ENCODE assay signal across 2 cellular contexts in the genomic region with DNA sequence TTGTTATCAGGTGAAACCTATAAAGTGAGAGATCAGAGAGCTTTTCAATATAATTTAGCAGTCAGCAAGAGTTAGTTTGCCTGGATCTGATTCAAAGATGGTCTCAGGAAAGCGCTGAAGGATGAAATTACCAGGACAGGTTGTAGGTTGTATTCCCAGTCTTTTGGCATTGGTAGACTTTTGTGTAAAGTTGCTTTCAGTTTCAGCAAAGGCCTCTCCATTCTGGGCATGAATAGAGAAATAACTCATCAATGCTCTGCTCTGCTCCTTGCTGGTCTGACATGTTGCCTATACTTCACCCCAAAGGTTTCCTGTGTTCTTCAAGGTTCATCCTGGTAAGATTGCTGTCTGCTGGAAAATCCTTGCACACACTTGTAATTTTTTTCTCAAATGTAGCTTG.
A peak's percentile ranks its signal among the peaks of the same experiment; 100 is the strongest.
TF ChIP-seq lines count a peak whose summit lies in the region.

No MANE protein-coding gene starts in this region.

TF ChIP-seq in liver, 16 proteins besides CTCF, POLR2A, EP300 and RAD21:
- peak; percentile 1 for TF ChIP-seq MAX (IDR thresholded peaks at IDR 0.05)
- TF ChIP-seq GABPA (IDR thresholded peaks at IDR 0.05 in 1 of 2, conservative IDR thresholded peaks at IDR 0.05 in 1 of 2) = no peak
TF ChIP-seq in liver: peak in this region for 1.

TF ChIP-seq in HepG2, 621 proteins besides CTCF, POLR2A, EP300 and RAD21:
- TF ChIP-seq MLX (CRISPR knock-in tag; IDR thresholded peaks at IDR 0.05) = no peak
- TF ChIP-seq TCF7 (IDR thresholded peaks at IDR 0.05; ENCODE audit: low read depth) = no peak
- TF ChIP-seq HNRNPK (IDR thresholded peaks at IDR 0.05; ENCODE audit: low read depth, low read length, poor library complexity, severe bottlenecking) = no peak
- TF ChIP-seq SRSF4 (IDR thresholded peaks at IDR 0.05; ENCODE audit: low read depth, low read length, poor library complexity, severe bottlenecking) = no peak
- no peak for TF ChIP-seq ATF2 (CRISPR knock-in tag; IDR thresholded peaks at IDR 0.05)
- TF ChIP-seq NFIB (CRISPR knock-in tag; IDR thresholded peaks at IDR 0.05; ENCODE audit: borderline replicate concordance) = no peak
- TF ChIP-seq ASH2L (IDR thresholded peaks at IDR 0.05; ENCODE audit: insufficient read length, low read depth, low read length) = no peak
- no peak for TF ChIP-seq ARHGAP35 (CRISPR knock-in tag; IDR thresholded peaks at IDR 0.05; ENCODE audit: borderline replicate concordance)
- TF ChIP-seq, protein P1, sequence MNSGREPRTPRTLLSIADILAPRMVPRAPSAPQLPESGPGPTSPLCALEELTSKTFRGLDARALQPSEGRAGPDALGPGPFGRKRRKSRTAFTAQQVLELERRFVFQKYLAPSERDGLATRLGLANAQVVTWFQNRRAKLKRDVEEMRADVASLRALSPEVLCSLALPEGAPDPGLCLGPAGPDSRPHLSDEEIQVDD (CRISPR knock-in tag; IDR thresholded peaks at IDR 0.05; ENCODE audit: borderline replicate concordance) = no peak
- no peak for TF ChIP-seq ZNF430 (CRISPR knock-in tag; IDR thresholded peaks at IDR 0.05)
- TF ChIP-seq GFI1 (CRISPR knock-in tag; IDR thresholded peaks at IDR 0.05; ENCODE audit: borderline replicate concordance) = no peak
- TF ChIP-seq BHLHE40 (IDR thresholded peaks at IDR 0.05; ENCODE audit: low read length) = no peak
TF ChIP-seq in HepG2: peak in this region for 0.
